ENCODE assay signal across 11 cellular contexts in the genomic region with DNA sequence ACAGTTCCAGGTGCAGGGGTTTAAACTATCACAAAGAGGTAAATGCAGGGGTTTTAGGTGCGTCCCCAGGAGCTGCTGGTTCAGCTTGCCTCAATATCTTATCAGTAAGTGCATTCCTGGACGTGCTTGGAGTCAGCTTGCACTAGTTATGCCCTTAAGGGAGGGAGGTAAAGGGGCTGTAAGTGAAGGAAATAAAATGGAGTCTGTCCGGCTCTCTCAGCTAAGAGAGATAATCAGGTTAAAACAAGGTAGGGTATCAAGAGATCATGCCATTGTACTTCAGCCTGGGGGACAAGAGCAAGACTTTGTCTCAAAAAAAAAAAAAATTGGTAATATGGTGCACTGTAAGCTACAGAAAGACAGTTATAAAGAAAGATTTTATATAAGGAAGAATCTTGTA.
"Had no signal": no experiment of that assay in that cellular context is flagged by ENCODE, and none has a peak within 500 bp of the region (broad histone marks: within the 10 kb centered on the region; RNA-seq: fewer than 3 reads in every experiment).

No MANE protein-coding gene starts in this region.

- H3K27me3 Mint-ChIP-seq: stimulated activated naive CD8-positive, alpha-beta T cell treated with anti-CD3 and anti-CD28 coated beads, Interleukin-15, Interleukin-2, amounts not matched to agents 100 ng/mL and 50 ng/mL, for 24 hours had no signal

- H3K4me3 ChIP-seq: colonic mucosa, smooth muscle cell, tibial artery had no signal

- H3K4me1 ChIP-seq: colonic mucosa, foreskin keratinocyte, tibial artery had no signal

- H3K9me3 ChIP-seq: colonic mucosa, tibial artery had no signal

- H3K36me3 ChIP-seq: colonic mucosa, tibial artery had no signal

- H3K4me1 Mint-ChIP-seq: natural killer cell; neural crest cell; stimulated activated effector memory CD8-positive, alpha-beta T cell treated with anti-CD3 and anti-CD28 coated beads, Interleukin-12 subunit alpha, Interleukin-12 subunit beta, amount 100 ng/mL, for 72 hours had no signal

- H3K27ac ChIP-seq: colonic mucosa, foreskin keratinocyte, tibial artery had no signal

- DNase-seq: left colon; natural killer cell; stimulated activated CD4-positive, alpha-beta T cell treated with anti-CD3 and anti-CD28 coated beads, Interleukin-4, amount 100 ng/mL, for 1 hour; stimulated activated CD8-positive, alpha-beta memory T cell treated with anti-CD3 and anti-CD28 coated beads, Interleukin-4, amount 100 ng/mL, for 48 hours; tibial artery had no signal

- H3K27ac Mint-ChIP-seq: natural killer cell; stimulated activated effector memory CD8-positive, alpha-beta T cell treated with anti-CD3 and anti-CD28 coated beads, Interleukin-12 subunit alpha, Interleukin-12 subunit beta, amount 100 ng/mL, for 72 hours; stimulated activated naive CD8-positive, alpha-beta T cell treated with anti-CD3 and anti-CD28 coated beads, Interleukin-15, Interleukin-2, amounts not matched to agents 100 ng/mL and 50 ng/mL, for 24 hours had no signal

- H3K36me3 Mint-ChIP-seq: natural killer cell; stimulated activated effector memory CD8-positive, alpha-beta T cell treated with anti-CD3 and anti-CD28 coated beads, Interleukin-12 subunit alpha, Interleukin-12 subunit beta, amount 100 ng/mL, for 72 hours had no signal

- H3K27me3 ChIP-seq: colonic mucosa, foreskin keratinocyte, tibial artery had no signal

- H3K4me2 ChIP-seq: smooth muscle cell had no signal

- H3K9me3 Mint-ChIP-seq: natural killer cell; stimulated activated effector memory CD8-positive, alpha-beta T cell treated with anti-CD3 and anti-CD28 coated beads, Interleukin-12 subunit alpha, Interleukin-12 subunit beta, amount 100 ng/mL, for 72 hours; stimulated activated naive CD8-positive, alpha-beta T cell treated with anti-CD3 and anti-CD28 coated beads, Interleukin-15, Interleukin-2, amounts not matched to agents 100 ng/mL and 50 ng/mL, for 24 hours had no signal

- H3K4me3 Mint-ChIP-seq: natural killer cell; neural crest cell; stimulated activated effector memory CD8-positive, alpha-beta T cell treated with anti-CD3 and anti-CD28 coated beads, Interleukin-12 subunit alpha, Interleukin-12 subunit beta, amount 100 ng/mL, for 72 hours; stimulated activated naive CD8-positive, alpha-beta T cell treated with anti-CD3 and anti-CD28 coated beads, Interleukin-15, Interleukin-2, amounts not matched to agents 100 ng/mL and 50 ng/mL, for 24 hours had no signal

- ATAC-seq: foreskin keratinocyte; stimulated activated effector memory CD8-positive, alpha-beta T cell treated with anti-CD3 and anti-CD28 coated beads, Interleukin-12 subunit alpha, Interleukin-12 subunit beta, amount 100 ng/mL, for 72 hours had no signal
